ENCODE assay signal across 8 cellular contexts in genomic region chr15:64209680-64210334, GRCh38. TPM values are rescaled to one million over a fixed set of nuclear protein-coding genes. Genes with fewer than 3 reads are reported as not detected.
A peak's percentile ranks its signal among the peaks of the same experiment; 100 is the strongest.
DNase-seq lines count a peak whose midpoint lies in the region; ATAC-seq and TF ChIP-seq lines count a peak whose summit lies in the region.

No MANE protein-coding gene starts in this region.

- H3K4me3 ChIP-seq in AG09309 (ENCODE audit: control insufficient read depth, low read depth, low read length) (no peak overlapping the region), choroid plexus epithelial cell (ENCODE audit: low read depth, low read length) (no peak overlapping the region), osteoblast (ENCODE audit: insufficient read depth, low read length) (no peak overlapping the region)

- H3K79me2 ChIP-seq in osteoblast (ENCODE audit: insufficient read depth, low read length): no peaks in the 10 kb centered on the region

- peaks cover 20% of the 10 kb centered on the region for H3K36me3 Mint-ChIP-seq in activated naive CD4-positive, alpha-beta T cell treated with anti-CD3 and anti-CD28 coated beads, Interleukin-2, amount 10 ng/mL, durations not matched to agents 7 days and 5 days

- H3K27me3 ChIP-seq in osteoblast (ENCODE audit: insufficient read depth, low read length): no peaks in the 10 kb centered on the region

- TF ChIP-seq CTCF in AG09309 (IDR thresholded peaks at IDR 0.05; ENCODE audit: control insufficient read depth, insufficient read depth, low read depth, low read length, missing control alignments): peak; percentile 16
- 0 out of 2 replicates have a peak, but pooled peaks have one; percentile 19 for TF ChIP-seq CTCF in GM12874 (IDR thresholded peaks at IDR 0.05; ENCODE audit: insufficient read depth, low read depth, low read length)
- TF ChIP-seq CTCF in choroid plexus epithelial cell (conservative IDR thresholded peaks at IDR 0.05; ENCODE audit: low read depth, low read length): peak; percentile 44
- peak; percentile 59 for TF ChIP-seq CTCF in osteoblast (IDR thresholded peaks at IDR 0.05; ENCODE audit: extremely low read depth, low read depth, low read length)

- no peak overlapping the region for H3K27ac Mint-ChIP-seq in activated naive CD4-positive, alpha-beta T cell treated with anti-CD3 and anti-CD28 coated beads, Interleukin-2, amount 10 ng/mL, durations not matched to agents 7 days and 5 days

- H3K9me3 ChIP-seq in osteoblast (ENCODE audit: low read depth, low read length): no peaks in the 10 kb centered on the region

- peaks cover 3% of the 10 kb centered on the region for H3K4me1 Mint-ChIP-seq in activated naive CD4-positive, alpha-beta T cell treated with anti-CD3 and anti-CD28 coated beads, Interleukin-2, amount 10 ng/mL, durations not matched to agents 7 days and 5 days

- CTCF ChIA-PET in activated naive CD4-positive, alpha-beta T cell treated with anti-CD3 and anti-CD28 coated beads, Interleukin-2, amount 10 ng/mL, durations not matched to agents 7 days and 5 days (lab: Charles Lee): interaction anchor here (0.6 to 2.3 kb wide), 6 partner anchors 149 to 857 kb away, joined by 3 to 11 read pairs (median 4); no protein-coding TSS in a partner anchor

- no peak for DNase-seq in AG09309 (ENCODE audit: low read depth)
- DNase-seq in NCI-H446 (lab: John Stamatoyannopoulos, UW): peak; percentile 9 to 42
- peak; percentile 74 for DNase-seq in choroid plexus epithelial cell (ENCODE audit: low read depth)
- DNase-seq in osteoblast (ENCODE audit: insufficient read length, low spot score, missing footprints): peak; percentile 26
- no peak for DNase-seq in activated naive CD4-positive, alpha-beta T cell treated with anti-CD3 and anti-CD28 coated beads, Interleukin-2, amount 10 ng/mL, durations not matched to agents 7 days and 5 days
- no peak for DNase-seq in midbrain (lab: John Stamatoyannopoulos, UW)

- no peak overlapping the region for H3K27ac ChIP-seq in osteoblast (ENCODE audit: low read depth, low read length)

- no peak for ATAC-seq in HG03439 (IDR thresholded peaks at IDR 0.05; ENCODE audit: unreplicated experiment)

- H3K4me3 Mint-ChIP-seq in activated naive CD4-positive, alpha-beta T cell treated with anti-CD3 and anti-CD28 coated beads, Interleukin-2, amount 10 ng/mL, durations not matched to agents 7 days and 5 days: no peak overlapping the region

- H3K9me3 Mint-ChIP-seq in activated naive CD4-positive, alpha-beta T cell treated with anti-CD3 and anti-CD28 coated beads, Interleukin-2, amount 10 ng/mL, durations not matched to agents 7 days and 5 days: no peaks in the 10 kb centered on the region

- H3K4me2 ChIP-seq in osteoblast (ENCODE audit: insufficient read depth, low read length): no peak overlapping the region

- peaks cover 19% of the 10 kb centered on the region for H3K36me3 ChIP-seq in osteoblast (ENCODE audit: insufficient read depth, low read length)

- no peak overlapping the region for H2AFZ ChIP-seq in osteoblast (ENCODE audit: low read length)

- H3K4me1 ChIP-seq in osteoblast (ENCODE audit: insufficient read depth, low read length): no peaks in the 10 kb centered on the region

- no peaks in the 10 kb centered on the region for H4K20me1 ChIP-seq in osteoblast (ENCODE audit: insufficient read depth, low read length)

- no peaks in the 10 kb centered on the region for H3K27me3 Mint-ChIP-seq in activated naive CD4-positive, alpha-beta T cell treated with anti-CD3 and anti-CD28 coated beads, Interleukin-2, amount 10 ng/mL, durations not matched to agents 7 days and 5 days

RNA-seq across cellular contexts. Expression of gene PPIB, which starts 47.0 kb away (rescaled TPM):
- 954 and 1,032 TPM in 2 replicates for total RNA-seq in osteoblast

RNA-seq across cellular contexts. Expression of gene SNX22, which starts 58.3 kb away (rescaled TPM):
- total RNA-seq in osteoblast: under 0.01 and 0.29 TPM in 2 replicates

Comparison
In these comparisons a context has a peak if more than half of its experiments do, and no peak if none do; other contexts are left out.
1. DNase-seq: peak in NCI-H446 (2 of 2), choroid plexus epithelial cell (single experiment) and osteoblast (single experiment); none in AG09309 (single experiment), activated naive CD4-positive, alpha-beta T cell treated with anti-CD3 and anti-CD28 coated beads, Interleukin-2, amount 10 ng/mL, durations not matched to agents 7 days and 5 days (single experiment) and midbrain (single experiment).
2. Peak in every context shown above with its lines, with median percentiles within 50 percentile points of each other: CTCF ChIP-seq.